Comparison of ENCODE assay signal across 15 cellular contexts in the genomic region with DNA sequence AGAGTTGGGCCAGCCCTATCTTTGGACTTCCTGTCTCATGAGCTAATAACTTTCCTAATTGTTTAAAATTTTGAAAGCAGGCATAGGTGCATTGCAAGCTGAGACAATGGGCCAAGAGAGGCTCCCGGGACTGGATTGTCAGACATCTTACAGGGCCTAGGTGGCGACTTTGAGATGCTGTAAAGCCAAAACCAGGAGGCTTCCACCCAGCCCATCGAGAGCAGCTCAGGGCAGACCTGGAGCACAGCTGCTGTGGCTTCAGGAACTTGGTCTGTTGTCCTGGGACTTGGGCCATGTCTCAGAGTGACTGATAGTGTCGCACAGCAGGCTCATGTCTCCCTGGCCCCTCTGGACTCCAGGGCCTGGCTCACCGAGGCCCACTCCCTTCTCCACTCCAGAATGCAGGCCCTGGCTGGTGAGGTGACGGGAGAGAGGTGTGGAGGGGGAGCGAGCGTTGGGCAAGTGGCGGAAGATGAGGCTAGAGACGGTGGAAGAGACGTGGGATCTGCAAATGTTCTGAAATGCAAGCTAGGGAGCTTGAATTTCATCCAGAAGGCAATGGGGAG. TPM values are rescaled to one million over a fixed set of nuclear protein-coding genes. Genes with fewer than 3 reads are reported as not detected.
A peak's percentile ranks its signal among the peaks of the same experiment; 100 is the strongest.
DNase-seq lines count a peak whose midpoint lies in the region; ATAC-seq, FAIRE-seq and TF ChIP-seq lines count a peak whose summit lies in the region.
"Had no signal": no experiment of that assay in that cellular context is flagged by ENCODE, and none has a peak within 500 bp of the region (broad histone marks: within the 10 kb centered on the region; RNA-seq: fewer than 3 reads in every experiment).

No MANE protein-coding gene starts in this region.

- FAIRE-seq in small intestine (lab: Jason Lieb, UNC), result no peak
- FAIRE-seq: astrocyte, RCC 7860 had no signal

- H3K27ac ChIP-seq in left ventricle myocardium inferior (replicated peaks) (peak overlapping the region; percentile 86), small intestine (ENCODE audit: low read depth in 1 of 2, low read length in 1 of 2) (no peak overlapping the region)
- H3K27ac ChIP-seq: C4-2B, neutrophil had no signal

- DNase-seq in left ventricle myocardium inferior (no peak), Right ventricle myocardium superior (no peak), Kasumi-1 (lab: John Stamatoyannopoulos, UW) (peak; percentile 10 to 20), amniotic epithelial cell (ENCODE audit: low read depth) (peak; percentile 2), small intestine (peak; percentile 13), T-cell (no peak)
- no peak for DNase-seq in activated T-cell treated with anti-CD3 and anti-CD28 coated beads, Interleukin-2, amount 50 U/mL, for 48 hours
- DNase-seq: activated CD8-positive, alpha-beta memory T cell treated with anti-CD3 and anti-CD28 coated beads for 24 hours; NCI-H187 had no signal

- 64 to 79% (median 67%) methylated on average over 11 of the region's 11 CpGs for WGBS in small intestine, 3 donors

- H3K4me1 Mint-ChIP-seq in T-cell, result peaks cover 19 to 29% (median 25%) of the 10 kb centered on the region in 3 donors

- TF ChIP-seq CTCF in left ventricle myocardium inferior (IDR thresholded peaks at IDR 0.05; ENCODE audit: borderline replicate concordance), result no peak

- H3K9me3 Mint-ChIP-seq in T-cell, result no peaks in the 10 kb centered on the region

- H3K4me3 Mint-ChIP-seq in T-cell, result no peak overlapping the region

- POLR2A ChIA-PET in T-cell (lab: Charles Lee), result no interaction called here

- H3K36me3 ChIP-seq in left ventricle myocardium inferior (no peaks in the 10 kb centered on the region), small intestine (ENCODE audit: control insufficient read depth in 2 of 2, insufficient read depth in 2 of 2, low read length in 2 of 2) (no peaks in the 10 kb centered on the region)
- H3K36me3 ChIP-seq: neutrophil had no signal

- peaks cover 0 to 5% of the 10 kb centered on the region in 2 donors for H3K27me3 Mint-ChIP-seq in T-cell

- ATAC-seq in Right ventricle myocardium superior (ENCODE audit: poor library complexity), result no peak
- ATAC-seq in T-cell (replicated peaks in 1 of 4), result no peak
- no peak for ATAC-seq in GM21825 (IDR thresholded peaks at IDR 0.05; ENCODE audit: unreplicated experiment)
- ATAC-seq: esophagus mucosa had no signal

- CTCF ChIA-PET in T-cell (lab: Charles Lee), result interaction anchor here in 1 of 2 donors (1.3 to 1.4 kb wide), 3 partner anchors 24 to 45 kb away, joined by 3 to 6 read pairs (median 3); no protein-coding TSS in a partner anchor

- H3K4me1 ChIP-seq in left ventricle myocardium inferior (peaks cover 28% of the 10 kb centered on the region), small intestine (ENCODE audit: control insufficient read depth in 2 of 2, insufficient read depth in 1 of 2, low read depth in 1 of 2, low read length in 1 of 2) (no peaks in the 10 kb centered on the region)

- intact Hi-C loops in left ventricle myocardium inferior (cut with micrococcal nuclease), result no loop called here
- intact Hi-C loops in Right ventricle myocardium superior (cut with DNase I), result no loop called here

- H3K27me3 ChIP-seq in left ventricle myocardium inferior (ENCODE audit: low read depth), result no peaks in the 10 kb centered on the region
- no peaks in the 10 kb centered on the region for H3K27me3 ChIP-seq in small intestine (ENCODE audit: control insufficient read depth in 2 of 2, insufficient read depth in 2 of 2, low read length in 2 of 2)
- H3K27me3 ChIP-seq: neutrophil had no signal

- H3K4me3 ChIP-seq in left ventricle myocardium inferior, result no peak overlapping the region
- no peak overlapping the region for H3K4me3 ChIP-seq in small intestine (ENCODE audit: low read depth in 1 of 2, low read length in 2 of 2)

- no peaks in the 10 kb centered on the region for H3K36me3 Mint-ChIP-seq in T-cell

- H3K9me3 ChIP-seq in left ventricle myocardium inferior (replicated peaks) (no peaks in the 10 kb centered on the region), small intestine (ENCODE audit: control insufficient read depth, low read depth) (no peaks in the 10 kb centered on the region)
- H3K9me3 ChIP-seq: neutrophil had no signal

- H3K27ac Mint-ChIP-seq in T-cell, result peak overlapping the region in 1 of 2 donors; percentile 67

RNA-seq across cellular contexts. Expression of a gene that starts 24.1 kb away (rescaled TPM):
- total RNA-seq in left ventricle myocardium inferior (9.5 TPM), Right ventricle myocardium superior (8.7 TPM), T-cell (10 to 100 TPM; 15.8 to 29.7 (median 20.3) TPM)
- polyA plus RNA-seq in small intestine, result 10 to 100 TPM in 2 of 3 donors, 1 to 10 TPM in 1; 7.1 to 13.2 (median 10.5) TPM

Comparison
In these comparisons a context has a peak if more than half of its experiments do, and no peak if none do; other contexts are left out.
1. DNase-seq: peak in Kasumi-1 (2 of 2), amniotic epithelial cell (single experiment) and small intestine (single experiment); none in left ventricle myocardium inferior (single experiment), Right ventricle myocardium superior (single experiment), T-cell (0 of 34) and activated T-cell treated with anti-CD3 and anti-CD28 coated beads, Interleukin-2, amount 50 U/mL, for 48 hours (0 of 2).